1 cellular context compared by ENCODE assay signal in genomic region chr2:177272765-177273164, GRCh38.
TF ChIP-seq lines count a peak whose summit lies in the region.

No MANE protein-coding gene starts in this region.

TF ChIP-seq in IMR-90, 13 proteins besides CTCF, POLR2A, EP300 and RAD21:
- no peak for TF ChIP-seq FOS (IDR thresholded peaks at IDR 0.05; ENCODE audit: low read depth, low read length)
- TF ChIP-seq CHD1 (IDR thresholded peaks at IDR 0.05; ENCODE audit: low read depth, low read length): no peak
- no peak for TF ChIP-seq CEBPB (IDR thresholded peaks at IDR 0.05; ENCODE audit: low read depth, low read length)
TF ChIP-seq in IMR-90: peak in this region for 0.
